ENCODE assay signal across 11 cellular contexts in genomic region chr4:147734496-147734895, GRCh38. TPM values are rescaled to one million over a fixed set of nuclear protein-coding genes. Genes with fewer than 3 reads are reported as not detected.
A peak's percentile ranks its signal among the peaks of the same experiment; 100 is the strongest.
DNase-seq lines count a peak whose midpoint lies in the region; ATAC-seq, FAIRE-seq and TF ChIP-seq lines count a peak whose summit lies in the region.
"Had no signal": no experiment of that assay in that cellular context is flagged by ENCODE, and none has a peak within 500 bp of the region (broad histone marks: within the 10 kb centered on the region; RNA-seq: fewer than 3 reads in every experiment).

No MANE protein-coding gene starts in this region.

- no peaks in the 10 kb centered on the region for H3K27me3 ChIP-seq in GM23248 (replicated peaks; ENCODE audit: insufficient read depth)
- H3K27me3 ChIP-seq in thoracic aorta (replicated peaks; ENCODE audit: insufficient read depth) = no peaks in the 10 kb centered on the region

- FAIRE-seq in kidney (lab: Jason Lieb, UNC) = no peak

- intact Hi-C loops in kidney (cut with DNase I) = no loop called here

- DNase-seq in GM23248 = no peak
- DNase-seq in kidney = no peak
- DNase-seq in thoracic aorta (ENCODE audit: low spot score) = no peak
- DNase-seq in DMS153 treated with DMSO at 0.1 percent for 48 hours (lab: John Stamatoyannopoulos, UW; ENCODE audit: unreplicated experiment) = no peak
- no peak for DNase-seq in NCI-H1436 (lab: John Stamatoyannopoulos, UW)
- no peak for DNase-seq in GM19238 (ENCODE audit: insufficient read length, low spot score)
- DNase-seq: activated CD8-positive, alpha-beta T cell treated with anti-CD3 and anti-CD28 coated beads, Interleukin-2, amount 10 ng/mL, durations not matched to agents 7 days and 5 days; NCI-H2107; stimulated activated CD4-positive, alpha-beta T cell treated with anti-CD3 and anti-CD28 coated beads, Interleukin-12 subunit alpha, Interleukin-12 subunit beta, amount 100 ng/mL, for 4 hours; stimulated activated naive CD4-positive, alpha-beta T cell treated with Interleukin-2 at 50 U/mL for 16 hours had no signal

- H3F3A ChIP-seq in GM23248 (ENCODE audit: insufficient read depth) = peaks cover 34% of the 10 kb centered on the region

- TF ChIP-seq CTCF in WI38 (IDR thresholded peaks at IDR 0.05; ENCODE audit: low read depth, low read length) = no peak
- no peak for TF ChIP-seq CTCF in kidney (IDR thresholded peaks at IDR 0.05; ENCODE audit: borderline replicate concordance, extremely low read depth, insufficient read depth)
- TF ChIP-seq CTCF in thoracic aorta (IDR thresholded peaks at IDR 0.05) = no peak

- H3K4me2 ChIP-seq in GM23248 (ENCODE audit: unreplicated experiment) = peak overlapping the region; percentile 100

- H4K20me1 ChIP-seq in GM23248 (ENCODE audit: insufficient read depth) = no peaks in the 10 kb centered on the region

- H3K36me3 ChIP-seq in GM23248 (ENCODE audit: low read depth) (no peaks in the 10 kb centered on the region), kidney (ENCODE audit: control insufficient read depth in 1 of 2, insufficient read depth in 2 of 2, low read length in 2 of 2) (no peaks in the 10 kb centered on the region), thoracic aorta (no peaks in the 10 kb centered on the region)

- H3K4me1 ChIP-seq in GM23248 (ENCODE audit: insufficient read depth) (peaks cover 37% of the 10 kb centered on the region), kidney (ENCODE audit: control insufficient read depth in 1 of 2, insufficient read depth in 1 of 2, low read depth in 1 of 2, low read length in 2 of 2) (peaks cover 6 to 7% of the 10 kb centered on the region in 2 donors), thoracic aorta (ENCODE audit: control insufficient read depth in 1 of 2, low read depth in 2 of 2) (peaks cover 28 to 43% of the 10 kb centered on the region in 2 donors)

- H3K9me3 ChIP-seq in GM23248 (ENCODE audit: low read depth) = no peaks in the 10 kb centered on the region
- no peaks in the 10 kb centered on the region for H3K9me3 ChIP-seq in kidney (ENCODE audit: control insufficient read depth in 1 of 2, low read length in 2 of 2)
- H3K9me3 ChIP-seq in thoracic aorta = no peaks in the 10 kb centered on the region

- H3K27ac ChIP-seq in GM23248 (no peak overlapping the region), kidney (ENCODE audit: low read depth in 2 of 2, low read length in 2 of 2) (peak overlapping the region in 1 of 2 donors; percentile 33), thoracic aorta (peak overlapping the region; percentile 85 to 90)

- WGBS in GM23248 (ENCODE audit: low coverage in 1 of 2, low lambda C conversion rate in 2 of 2, missing lambda C conversion rate in 2 of 2), 2 experiments = 93 to 96% methylated on average over 3 of the region's 3 CpGs

- no peaks in the 10 kb centered on the region for H3K9me2 ChIP-seq in GM23248 (ENCODE audit: insufficient read depth)

- in situ Hi-C loops in GM23248 (cut with MboI) = no loop called here

- H3K4me3 ChIP-seq in GM23248 = peak overlapping the region; percentile 96
- H3K4me3 ChIP-seq in WI38 (ENCODE audit: low read depth, low read length) = peak overlapping the region; percentile 68
- H3K4me3 ChIP-seq in kidney (ENCODE audit: low read length in 2 of 2) = peak overlapping the region; percentile 85
- H3K4me3 ChIP-seq in thoracic aorta = peak overlapping the region; percentile 94

- H3K9ac ChIP-seq in GM23248 (peak overlapping the region; percentile 79), kidney (ENCODE audit: low read length in 2 of 2) (no peak overlapping the region)

- no peak for ATAC-seq in thoracic aorta (ENCODE audit: insufficient number of reproducible peaks, low FRiP score, low read depth)
- ATAC-seq: activated CD8-positive, alpha-beta T cell treated with anti-CD3 and anti-CD28 coated beads, Interleukin-2, amount 10 ng/mL, durations not matched to agents 7 days and 5 days had no signal

- H2AFZ ChIP-seq in GM23248 = no peak overlapping the region

- peaks cover 70% of the 10 kb centered on the region for H3K79me2 ChIP-seq in GM23248 (ENCODE audit: insufficient read depth)

RNA-seq across cellular contexts. Expression of gene ARHGAP10, which starts 2.6 kb away (rescaled TPM):
- 21.0 and 24.8 TPM in 2 replicates for total RNA-seq in GM23248 (2014; rRNA removed; shearing (Covaris generic))
- polyA plus RNA-seq in GM23248 (2016; fragmentation: Nextera tagmentation; extraction: Ambion mirVana) (17.0 and 19.5 TPM in 2 replicates), kidney (ENCODE audit: insufficient read depth, low read depth, low replicate concordance) (13.4 TPM)
- total RNA-seq in kidney (20.3 TPM), thoracic aorta (100 to 1,000 TPM; 195 to 211 TPM)

RNA-seq across cellular contexts. Expression of gene PRMT9, which starts 50.5 kb away (rescaled TPM):
- 6.4 and 8.6 TPM in 2 replicates for total RNA-seq in GM23248 (2014; rRNA removed; shearing (Covaris generic))
- polyA plus RNA-seq in GM23248 (2016; fragmentation: Nextera tagmentation; extraction: Ambion mirVana) (5.0 and 6.0 TPM in 2 replicates), kidney (ENCODE audit: insufficient read depth, low read depth, low replicate concordance) (7.6 TPM)
- total RNA-seq in kidney (11.7 TPM), thoracic aorta (10 to 100 TPM in 1 of 2 donors, 1 to 10 TPM in 1; 3.5 to 11.9 TPM)
